In genomic region chr6:37877373-37878149, GRCh38 we compare ENCODE assay signal across 1 cellular context.
TF ChIP-seq lines count a peak whose summit lies in the region.

No MANE protein-coding gene starts in this region.

TF ChIP-seq in HEK293, 187 proteins besides CTCF, POLR2A, EP300 and RAD21 (continued from another document):
- TF ChIP-seq ZNF280D (tag by site-specific recombination; IDR thresholded peaks at IDR 0.05), result no peak
- TF ChIP-seq SP3 (tag by site-specific recombination; IDR thresholded peaks at IDR 0.05), result no peak
- TF ChIP-seq ZFP69B (tag by site-specific recombination; IDR thresholded peaks at IDR 0.05), result no peak
